ENCODE assay signal across 2 cellular contexts in the genomic region with DNA sequence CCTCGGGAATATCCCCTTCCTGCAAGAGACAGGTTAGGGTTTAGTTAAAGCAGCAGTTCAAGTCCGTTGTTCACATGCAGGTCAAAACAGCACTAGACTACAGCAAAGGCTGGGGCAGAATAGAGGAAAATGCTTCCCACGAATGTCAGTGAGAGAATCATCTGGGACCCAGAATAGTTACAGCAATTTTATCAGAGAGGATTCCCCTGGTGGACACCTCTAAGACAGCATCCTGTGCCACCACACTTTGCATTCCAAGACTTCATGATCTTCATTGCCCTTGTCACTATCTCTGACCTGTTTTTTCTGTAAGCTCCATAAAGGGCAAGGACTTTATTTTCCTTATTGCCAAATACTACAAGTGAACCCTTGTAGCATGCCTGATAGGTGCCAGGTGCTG.
TF ChIP-seq lines count a peak whose summit lies in the region.

No MANE protein-coding gene starts in this region.

TF ChIP-seq in K562, 482 proteins besides CTCF, POLR2A, EP300 and RAD21:
- TF ChIP-seq HDAC6 (IDR thresholded peaks at IDR 0.05; ENCODE audit: low read depth, low read length) (no peak), MAFF (IDR thresholded peaks at IDR 0.05; ENCODE audit: low read length) (no peak), TEAD4 (IDR thresholded peaks at IDR 0.05; ENCODE audit: low read length) (0 out of 2 replicates have a peak, but pooled peaks have one; percentile 7), TEAD4 (CRISPR knock-in tag; IDR thresholded peaks at IDR 0.05; ENCODE audit: borderline replicate concordance) (no peak)

TF ChIP-seq in HepG2, 621 proteins besides CTCF, POLR2A, EP300 and RAD21:
- TF ChIP-seq, protein P1, sequence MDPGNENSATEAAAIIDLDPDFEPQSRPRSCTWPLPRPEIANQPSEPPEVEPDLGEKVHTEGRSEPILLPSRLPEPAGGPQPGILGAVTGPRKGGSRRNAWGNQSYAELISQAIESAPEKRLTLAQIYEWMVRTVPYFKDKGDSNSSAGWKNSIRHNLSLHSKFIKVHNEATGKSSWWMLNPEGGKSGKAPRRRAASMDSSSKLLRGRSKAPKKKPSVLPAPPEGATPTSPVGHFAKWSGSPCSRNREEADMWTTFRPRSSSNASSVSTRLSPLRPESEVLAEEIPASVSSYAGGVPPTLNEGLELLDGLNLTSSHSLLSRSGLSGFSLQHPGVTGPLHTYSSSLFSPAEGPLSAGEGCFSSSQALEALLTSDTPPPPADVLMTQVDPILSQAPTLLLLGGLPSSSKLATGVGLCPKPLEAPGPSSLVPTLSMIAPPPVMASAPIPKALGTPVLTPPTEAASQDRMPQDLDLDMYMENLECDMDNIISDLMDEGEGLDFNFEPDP (CRISPR knock-in tag; conservative IDR thresholded peaks at IDR 0.05): no peak
- TF ChIP-seq ZNF776 (CRISPR knock-in tag; IDR thresholded peaks at IDR 0.05): no peak
- no peak for TF ChIP-seq LCORL (IDR thresholded peaks at IDR 0.05)
- no peak for TF ChIP-seq LCORL (CRISPR knock-in tag; IDR thresholded peaks at IDR 0.05)
- TF ChIP-seq SMC3 (IDR thresholded peaks at IDR 0.05; ENCODE audit: low read length): peak; percentile 9; the same call in 1 of the 2 replicates
